ENCODE assay signal across 19 cellular contexts in the genomic region with DNA sequence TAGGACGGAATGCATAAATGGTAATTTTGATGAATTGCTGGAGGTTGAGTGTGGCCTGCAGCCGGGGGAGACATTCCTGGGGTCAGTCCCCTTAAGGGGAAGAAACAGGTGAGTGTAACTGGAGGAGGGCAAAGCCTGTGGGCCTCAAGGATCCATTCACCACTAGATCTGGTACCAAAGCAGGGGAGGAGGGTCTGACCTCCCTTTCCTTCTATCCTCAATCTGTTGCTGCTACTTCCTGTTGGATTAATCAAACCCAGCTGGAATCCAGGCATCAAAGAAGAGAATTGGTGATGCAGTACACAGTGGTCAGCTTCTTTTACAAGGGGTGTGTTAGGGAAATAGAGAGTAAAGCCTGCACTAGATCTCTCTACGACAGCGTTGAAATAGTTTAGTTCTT. TPM values are rescaled to one million over a fixed set of nuclear protein-coding genes. Genes with fewer than 3 reads are reported as not detected.
"Had no signal": no experiment of that assay in that cellular context is flagged by ENCODE, and none has a peak within 500 bp of the region (broad histone marks: within the 10 kb centered on the region; RNA-seq: fewer than 3 reads in every experiment).

No MANE protein-coding gene starts in this region.

- H3K27me3 ChIP-seq: body of pancreas, dorsolateral prefrontal cortex, gastroesophageal sphincter, heart left ventricle, testis, upper lobe of right lung had no signal

- H3K27ac Mint-ChIP-seq: activated CD4-positive, alpha-beta T cell treated with anti-CD3 and anti-CD28 coated beads for 36 hours; activated naive CD8-positive, alpha-beta T cell treated with anti-CD3 and anti-CD28 coated beads, Interleukin-2, amount 10 ng/mL, durations not matched to agents 7 days and 5 days; endodermal cell; stimulated activated memory B cell treated with anti-CD40 and anti-IgM and Interleukin-4, amounts not matched to agents 10 μg/mL and 1 μg/mL and 100 μg/mL, for 72 hours had no signal

- H3K9me3 ChIP-seq: body of pancreas, testis, upper lobe of right lung had no signal

- ATAC-seq: activated CD4-positive, alpha-beta T cell treated with anti-CD3 and anti-CD28 coated beads for 36 hours; body of pancreas; gastroesophageal sphincter; heart left ventricle; left cardiac atrium; sciatic nerve; stimulated activated memory B cell treated with anti-CD40 and anti-IgM and Interleukin-4, amounts not matched to agents 10 μg/mL and 1 μg/mL and 100 μg/mL, for 72 hours; upper lobe of right lung had no signal

- H3K4me3 Mint-ChIP-seq: activated CD4-positive, alpha-beta T cell treated with anti-CD3 and anti-CD28 coated beads for 36 hours; activated naive CD8-positive, alpha-beta T cell treated with anti-CD3 and anti-CD28 coated beads, Interleukin-2, amount 10 ng/mL, durations not matched to agents 7 days and 5 days; endodermal cell; stimulated activated memory B cell treated with anti-CD40 and anti-IgM and Interleukin-4, amounts not matched to agents 10 μg/mL and 1 μg/mL and 100 μg/mL, for 72 hours had no signal

- DNase-seq: activated CD4-positive, alpha-beta T cell treated with anti-CD3 and anti-CD28 coated beads for 36 hours; activated CD4-positive, alpha-beta T cell treated with anti-CD3 and anti-CD28 coated beads, Interleukin-2, amount 50 U/mL, for 48 hours; activated naive CD4-positive, alpha-beta T cell; activated naive CD8-positive, alpha-beta T cell treated with anti-CD3 and anti-CD28 coated beads, Interleukin-2, amount 10 ng/mL, durations not matched to agents 7 days and 5 days; activated T-cell treated with anti-CD3 and anti-CD28 coated beads for 4 hours; amygdala; body of pancreas; dorsolateral prefrontal cortex; endodermal cell; heart left ventricle; left cardiac atrium; stimulated activated CD4-positive, alpha-beta T cell treated with anti-CD3 and anti-CD28 coated beads, Interleukin-4, amount 100 ng/mL, for 24 hours; testis; upper lobe of right lung had no signal

- H3K36me3 ChIP-seq: gastroesophageal sphincter, heart left ventricle, upper lobe of right lung had no signal

- H3K4me3 ChIP-seq: body of pancreas, dorsolateral prefrontal cortex, gastroesophageal sphincter, heart left ventricle, smooth muscle cell, testis, upper lobe of right lung had no signal

- H3K4me1 ChIP-seq: body of pancreas, gastroesophageal sphincter, testis, upper lobe of right lung had no signal

- H3K36me3 Mint-ChIP-seq: activated naive CD8-positive, alpha-beta T cell treated with anti-CD3 and anti-CD28 coated beads, Interleukin-2, amount 10 ng/mL, durations not matched to agents 7 days and 5 days had no signal

- H3K27me3 Mint-ChIP-seq: activated naive CD8-positive, alpha-beta T cell treated with anti-CD3 and anti-CD28 coated beads, Interleukin-2, amount 10 ng/mL, durations not matched to agents 7 days and 5 days; stimulated activated memory B cell treated with anti-CD40 and anti-IgM and Interleukin-4, amounts not matched to agents 10 μg/mL and 1 μg/mL and 100 μg/mL, for 72 hours had no signal

- H3K27ac ChIP-seq: body of pancreas, gastroesophageal sphincter, heart left ventricle, testis, upper lobe of right lung had no signal

- H3K4me2 ChIP-seq: smooth muscle cell had no signal

RNA-seq across cellular contexts. Expression of gene ABCA9, which starts 8.6 kb away (rescaled TPM):
- total RNA-seq: activated CD4-positive, alpha-beta T cell treated with anti-CD3 and anti-CD28 coated beads for 36 hours; endodermal cell; epithelial cell of proximal tubule; smooth muscle cell had no signal
- polyA plus RNA-seq: smooth muscle cell had no signal
